20 cellular contexts compared by ENCODE assay signal in the genomic region with DNA sequence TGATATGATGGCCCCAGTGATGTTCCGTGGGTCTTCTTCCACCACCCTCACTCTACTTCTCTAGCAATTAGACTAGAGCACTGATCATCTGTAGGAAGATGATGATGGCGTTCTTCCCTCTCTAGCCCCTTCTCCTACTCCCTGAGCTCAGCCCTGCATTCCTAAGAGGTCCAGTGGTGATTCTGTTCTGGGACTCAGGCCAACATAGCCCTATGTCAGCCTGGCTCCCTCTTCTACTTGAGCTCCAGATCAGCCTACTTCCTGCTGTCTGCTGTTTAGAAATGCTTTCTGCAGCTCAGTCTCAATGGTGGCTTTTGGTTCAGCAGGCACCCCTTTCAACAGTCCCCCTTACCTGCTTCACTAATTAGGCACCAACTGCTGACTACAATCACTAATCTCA.
DNase-seq lines count a peak whose midpoint lies in the region; ATAC-seq and TF ChIP-seq lines count a peak whose summit lies in the region.
"Had no signal": no experiment of that assay in that cellular context is flagged by ENCODE, and none has a peak within 500 bp of the region (broad histone marks: within the 10 kb centered on the region; RNA-seq: fewer than 3 reads in every experiment).

No MANE protein-coding gene starts in this region.

- TF ChIP-seq CTCF in astrocyte of the cerebellum (IDR thresholded peaks at IDR 0.05; ENCODE audit: low read depth, low read length, missing control alignments) (no peak), foreskin fibroblast (IDR thresholded peaks at IDR 0.05; ENCODE audit: low read depth, low read length) (no peak)

- no peak overlapping the region for H3K4me3 ChIP-seq in astrocyte of the cerebellum (ENCODE audit: low read depth, low read length)
- no peak overlapping the region for H3K4me3 ChIP-seq in foreskin fibroblast (ENCODE audit: low read depth in 1 of 2, low read length in 2 of 2)
- H3K4me3 ChIP-seq: ovary, sigmoid colon, transverse colon had no signal

- intact Hi-C loops in Right ventricle myocardium inferior (cut with DNase I) (no loop called here), cardiac septum (cut with DNase I) (no loop called here)

- ATAC-seq in Right ventricle myocardium inferior (peak; percentile 62), GM19328 (IDR thresholded peaks at IDR 0.05; ENCODE audit: unreplicated experiment) (no peak), HG03159 (IDR thresholded peaks at IDR 0.05; ENCODE audit: unreplicated experiment) (no peak), GM21360 (IDR thresholded peaks at IDR 0.05; ENCODE audit: unreplicated experiment) (no peak)
- ATAC-seq: activated CD4-positive, alpha-beta T cell treated with anti-CD3 and anti-CD28 coated beads for 36 hours; activated CD8-positive, alpha-beta memory T cell treated with anti-CD3 and anti-CD28 coated beads, Interleukin-2, amount 10 ng/mL, durations not matched to agents 7 days and 5 days; esophagus mucosa had no signal

- in situ Hi-C loops in astrocyte of the cerebellum (cut with HindIII; ENCODE audit: low sequenced_read_pairs), result loop anchor here (5.0 kb wide), 1 partner anchor 78 kb away; no protein-coding TSS in a partner anchor

- DNase-seq in Right ventricle myocardium inferior (ENCODE audit: missing footprints), result no peak
- DNase-seq in cardiac septum (ENCODE audit: low spot score), result no peak
- peak; percentile 46 for DNase-seq in astrocyte of the cerebellum (ENCODE audit: low read depth)
- DNase-seq in foreskin fibroblast, result peak; percentile 38 to 84
- no peak for DNase-seq in NCI-H446 treated with DMSO at 0.1 percent for 48 hours (lab: John Stamatoyannopoulos, UW)
- DNase-seq: activated CD4-positive, alpha-beta T cell treated with anti-CD3 and anti-CD28 coated beads for 36 hours; activated CD8-positive, alpha-beta memory T cell treated with anti-CD3 and anti-CD28 coated beads, Interleukin-2, amount 10 ng/mL, durations not matched to agents 7 days and 5 days; activated effector memory CD4-positive, alpha-beta T cell treated with Interleukin-2 at 50 U/mL for 16 hours; central memory CD4-positive, alpha-beta T cell; effector CD8-positive, alpha-beta T cell; naive B cell; NCI-H187; ovary; sigmoid colon; stimulated activated naive CD4-positive, alpha-beta T cell treated with Interleukin-2 at 50 U/mL for 16 hours; transverse colon had no signal

Comparison
In these comparisons a context has a peak if more than half of its experiments do, and no peak if none do; other contexts are left out.
1. DNase-seq: peak in astrocyte of the cerebellum (single experiment) and foreskin fibroblast (2 of 2); none in Right ventricle myocardium inferior (single experiment), cardiac septum (single experiment) and NCI-H446 treated with DMSO at 0.1 percent for 48 hours (single experiment).